In the genomic region with DNA sequence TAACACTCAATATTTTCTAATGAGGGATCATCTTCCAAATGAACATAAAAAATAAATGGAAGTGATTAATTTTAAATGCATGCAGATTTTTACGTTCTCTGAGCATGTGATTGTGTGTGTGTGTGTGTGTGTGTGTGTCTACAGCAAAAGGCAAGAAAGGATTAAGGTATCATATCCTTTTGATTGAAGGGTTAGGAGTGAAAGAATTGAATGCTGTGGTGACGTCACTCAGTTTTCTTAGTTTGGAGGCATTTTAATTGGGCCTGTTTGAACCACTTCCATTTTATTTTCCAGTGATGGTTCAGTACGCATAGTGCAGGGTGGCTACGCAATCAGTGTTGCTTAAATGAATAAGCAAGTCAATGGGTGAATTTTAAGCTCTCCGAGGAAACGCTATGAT, we compare ENCODE assay signal across 3 cellular contexts.
TF ChIP-seq lines count a peak whose summit lies in the region.

No MANE protein-coding gene starts in this region.

TF ChIP-seq in GM23338, 12 proteins besides CTCF, POLR2A, EP300 and RAD21 (continues in another document):
- TF ChIP-seq JUNB (IDR thresholded peaks at IDR 0.05; ENCODE audit: unreplicated experiment) (no peak), EZH2phosphoT487 (IDR thresholded peaks at IDR 0.05; ENCODE audit: unreplicated experiment) (no peak), POLR2AphosphoS5 (IDR thresholded peaks at IDR 0.05; ENCODE audit: low read depth) (no peak), STAT1 (IDR thresholded peaks at IDR 0.05; ENCODE audit: unreplicated experiment) (no peak), CREB1 (CRISPR knock-in tag; IDR thresholded peaks at IDR 0.05; ENCODE audit: low read depth) (no peak)
- TF ChIP-seq, protein P1, sequence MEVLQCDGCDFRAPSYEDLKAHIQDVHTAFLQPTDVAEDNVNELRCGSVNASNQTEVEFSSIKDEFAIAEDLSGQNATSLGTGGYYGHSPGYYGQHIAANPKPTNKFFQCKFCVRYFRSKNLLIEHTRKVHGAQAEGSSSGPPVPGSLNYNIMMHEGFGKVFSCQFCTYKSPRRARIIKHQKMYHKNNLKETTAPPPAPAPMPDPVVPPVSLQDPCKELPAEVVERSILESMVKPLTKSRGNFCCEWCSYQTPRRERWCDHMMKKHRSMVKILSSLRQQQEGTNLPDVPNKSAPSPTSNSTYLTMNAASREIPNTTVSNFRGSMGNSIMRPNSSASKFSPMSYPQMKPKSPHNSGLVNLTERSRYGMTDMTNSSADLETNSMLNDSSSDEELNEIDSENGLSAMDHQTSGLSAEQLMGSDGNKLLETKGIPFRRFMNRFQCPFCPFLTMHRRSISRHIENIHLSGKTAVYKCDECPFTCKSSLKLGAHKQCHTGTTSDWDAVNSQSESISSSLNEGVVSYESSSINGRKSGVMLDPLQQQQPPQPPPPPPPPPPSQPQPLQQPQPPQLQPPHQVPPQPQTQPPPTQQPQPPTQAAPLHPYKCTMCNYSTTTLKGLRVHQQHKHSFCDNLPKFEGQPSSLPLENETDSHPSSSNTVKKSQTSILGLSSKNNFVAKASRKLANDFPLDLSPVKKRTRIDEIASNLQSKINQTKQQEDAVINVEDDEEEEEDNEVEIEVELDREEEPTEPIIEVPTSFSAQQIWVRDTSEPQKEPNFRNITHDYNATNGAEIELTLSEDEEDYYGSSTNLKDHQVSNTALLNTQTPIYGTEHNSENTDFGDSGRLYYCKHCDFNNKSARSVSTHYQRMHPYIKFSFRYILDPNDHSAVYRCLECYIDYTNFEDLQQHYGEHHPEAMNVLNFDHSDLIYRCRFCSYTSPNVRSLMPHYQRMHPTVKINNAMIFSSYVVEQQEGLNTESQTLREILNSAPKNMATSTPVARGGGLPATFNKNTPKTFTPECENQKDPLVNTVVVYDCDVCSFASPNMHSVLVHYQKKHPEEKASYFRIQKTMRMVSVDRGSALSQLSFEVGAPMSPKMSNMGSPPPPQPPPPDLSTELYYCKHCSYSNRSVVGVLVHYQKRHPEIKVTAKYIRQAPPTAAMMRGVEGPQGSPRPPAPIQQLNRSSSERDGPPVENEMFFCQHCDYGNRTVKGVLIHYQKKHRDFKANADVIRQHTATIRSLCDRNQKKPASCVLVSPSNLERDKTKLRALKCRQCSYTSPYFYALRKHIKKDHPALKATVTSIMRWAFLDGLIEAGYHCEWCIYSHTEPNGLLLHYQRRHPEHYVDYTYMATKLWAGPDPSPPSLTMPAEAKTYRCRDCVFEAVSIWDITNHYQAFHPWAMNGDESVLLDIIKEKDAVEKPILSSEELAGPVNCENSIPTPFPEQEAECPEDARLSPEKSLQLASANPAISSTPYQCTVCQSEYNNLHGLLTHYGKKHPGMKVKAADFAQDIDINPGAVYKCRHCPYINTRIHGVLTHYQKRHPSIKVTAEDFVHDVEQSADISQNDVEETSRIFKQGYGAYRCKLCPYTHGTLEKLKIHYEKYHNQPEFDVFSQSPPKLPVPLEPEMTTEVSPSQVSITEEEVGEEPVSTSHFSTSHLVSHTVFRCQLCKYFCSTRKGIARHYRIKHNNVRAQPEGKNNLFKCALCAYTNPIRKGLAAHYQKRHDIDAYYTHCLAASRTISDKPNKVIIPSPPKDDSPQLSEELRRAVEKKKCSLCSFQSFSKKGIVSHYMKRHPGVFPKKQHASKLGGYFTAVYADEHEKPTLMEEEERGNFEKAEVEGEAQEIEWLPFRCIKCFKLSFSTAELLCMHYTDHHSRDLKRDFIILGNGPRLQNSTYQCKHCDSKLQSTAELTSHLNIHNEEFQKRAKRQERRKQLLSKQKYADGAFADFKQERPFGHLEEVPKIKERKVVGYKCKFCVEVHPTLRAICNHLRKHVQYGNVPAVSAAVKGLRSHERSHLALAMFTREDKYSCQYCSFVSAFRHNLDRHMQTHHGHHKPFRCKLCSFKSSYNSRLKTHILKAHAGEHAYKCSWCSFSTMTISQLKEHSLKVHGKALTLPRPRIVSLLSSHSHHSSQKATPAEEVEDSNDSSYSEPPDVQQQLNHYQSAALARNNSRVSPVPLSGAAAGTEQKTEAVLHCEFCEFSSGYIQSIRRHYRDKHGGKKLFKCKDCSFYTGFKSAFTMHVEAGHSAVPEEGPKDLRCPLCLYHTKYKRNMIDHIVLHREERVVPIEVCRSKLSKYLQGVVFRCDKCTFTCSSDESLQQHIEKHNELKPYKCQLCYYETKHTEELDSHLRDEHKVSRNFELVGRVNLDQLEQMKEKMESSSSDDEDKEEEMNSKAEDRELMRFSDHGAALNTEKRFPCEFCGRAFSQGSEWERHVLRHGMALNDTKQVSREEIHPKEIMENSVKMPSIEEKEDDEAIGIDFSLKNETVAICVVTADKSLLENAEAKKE (CRISPR knock-in tag; IDR thresholded peaks at IDR 0.05): no peak

TF ChIP-seq in K562, 482 proteins besides CTCF, POLR2A, EP300 and RAD21:
- TF ChIP-seq, protein P2, sequence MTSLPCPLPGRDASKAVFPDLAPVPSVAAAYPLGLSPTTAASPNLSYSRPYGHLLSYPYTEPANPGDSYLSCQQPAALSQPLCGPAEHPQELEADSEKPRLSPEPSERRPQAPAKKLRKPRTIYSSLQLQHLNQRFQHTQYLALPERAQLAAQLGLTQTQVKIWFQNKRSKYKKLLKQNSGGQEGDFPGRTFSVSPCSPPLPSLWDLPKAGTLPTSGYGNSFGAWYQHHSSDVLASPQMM (CRISPR knock-in tag; IDR thresholded peaks at IDR 0.05): no peak
- TF ChIP-seq, protein P3, sequence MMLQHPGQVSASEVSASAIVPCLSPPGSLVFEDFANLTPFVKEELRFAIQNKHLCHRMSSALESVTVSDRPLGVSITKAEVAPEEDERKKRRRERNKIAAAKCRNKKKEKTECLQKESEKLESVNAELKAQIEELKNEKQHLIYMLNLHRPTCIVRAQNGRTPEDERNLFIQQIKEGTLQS (IDR thresholded peaks at IDR 0.05): peak; percentile 50; the same call in 1 of the 2 replicates
- TF ChIP-seq, protein P3 (CRISPR knock-in tag; conservative IDR thresholded peaks at IDR 0.05): no peak

TF ChIP-seq in SK-N-SH, 30 proteins besides CTCF, POLR2A, EP300 and RAD21:
- no peak for TF ChIP-seq RFX5 (IDR thresholded peaks at IDR 0.05; ENCODE audit: low read length)
- TF ChIP-seq, protein P4, sequence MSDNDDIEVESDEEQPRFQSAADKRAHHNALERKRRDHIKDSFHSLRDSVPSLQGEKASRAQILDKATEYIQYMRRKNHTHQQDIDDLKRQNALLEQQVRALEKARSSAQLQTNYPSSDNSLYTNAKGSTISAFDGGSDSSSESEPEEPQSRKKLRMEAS (IDR thresholded peaks at IDR 0.05; ENCODE audit: low read depth): no peak
- no peak for TF ChIP-seq SIN3A (IDR thresholded peaks at IDR 0.05; ENCODE audit: borderline replicate concordance, low read depth, low read length)
- TF ChIP-seq FOXM1 (IDR thresholded peaks at IDR 0.05; ENCODE audit: low read depth): no peak
- TF ChIP-seq, protein P5, sequence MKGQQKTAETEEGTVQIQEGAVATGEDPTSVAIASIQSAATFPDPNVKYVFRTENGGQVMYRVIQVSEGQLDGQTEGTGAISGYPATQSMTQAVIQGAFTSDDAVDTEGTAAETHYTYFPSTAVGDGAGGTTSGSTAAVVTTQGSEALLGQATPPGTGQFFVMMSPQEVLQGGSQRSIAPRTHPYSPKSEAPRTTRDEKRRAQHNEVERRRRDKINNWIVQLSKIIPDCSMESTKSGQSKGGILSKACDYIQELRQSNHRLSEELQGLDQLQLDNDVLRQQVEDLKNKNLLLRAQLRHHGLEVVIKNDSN (IDR thresholded peaks at IDR 0.05; ENCODE audit: borderline replicate concordance, low read depth): no peak
- TF ChIP-seq, protein P6, sequence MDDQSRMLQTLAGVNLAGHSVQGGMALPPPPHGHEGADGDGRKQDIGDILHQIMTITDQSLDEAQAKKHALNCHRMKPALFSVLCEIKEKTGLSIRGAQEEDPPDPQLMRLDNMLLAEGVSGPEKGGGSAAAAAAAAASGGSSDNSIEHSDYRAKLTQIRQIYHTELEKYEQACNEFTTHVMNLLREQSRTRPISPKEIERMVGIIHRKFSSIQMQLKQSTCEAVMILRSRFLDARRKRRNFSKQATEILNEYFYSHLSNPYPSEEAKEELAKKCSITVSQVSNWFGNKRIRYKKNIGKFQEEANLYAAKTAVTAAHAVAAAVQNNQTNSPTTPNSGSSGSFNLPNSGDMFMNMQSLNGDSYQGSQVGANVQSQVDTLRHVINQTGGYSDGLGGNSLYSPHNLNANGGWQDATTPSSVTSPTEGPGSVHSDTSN (IDR thresholded peaks at IDR 0.05): no peak
TF ChIP-seq in SK-N-SH: peak in this region for 0.
